ENCODE assay signal across 12 cellular contexts in genomic region chr12:26749781-26750180, GRCh38.
DNase-seq lines count a peak whose midpoint lies in the region; ATAC-seq and TF ChIP-seq lines count a peak whose summit lies in the region.
"Had no signal": no experiment of that assay in that cellular context is flagged by ENCODE, and none has a peak within 500 bp of the region (broad histone marks: within the 10 kb centered on the region; RNA-seq: fewer than 3 reads in every experiment).

No MANE protein-coding gene starts in this region.

- H3K4me3 ChIP-seq in mesenchymal stem cell (ENCODE audit: insufficient read depth in 1 of 2, low read depth in 1 of 2, low read length in 2 of 2), result no peak overlapping the region
- H3K4me3 ChIP-seq in OCI-LY7 (ENCODE audit: low read depth, low read length, poor library complexity, severe bottlenecking), result no peak overlapping the region

- H3K4me1 ChIP-seq in mesenchymal stem cell (ENCODE audit: control insufficient read depth, insufficient read depth, low read depth, low read length) (peaks cover 5% of the 10 kb centered on the region), OCI-LY7 (ENCODE audit: insufficient read depth, low read length, poor library complexity, severe bottlenecking) (no peaks in the 10 kb centered on the region)

- H2BK15ac ChIP-seq in mesenchymal stem cell (ENCODE audit: low read depth, poor library complexity, severe bottlenecking), result no peak overlapping the region

- peaks cover 71% of the 10 kb centered on the region for H3K4me1 Mint-ChIP-seq in activated CD4-positive, alpha-beta T cell treated with anti-CD3 and anti-CD28 coated beads for 36 hours
- H3K4me1 Mint-ChIP-seq in HFFc6 (ENCODE audit: low read depth), result peaks cover 64% of the 10 kb centered on the region

- no peak overlapping the region for H4K91ac ChIP-seq in mesenchymal stem cell (ENCODE audit: low read length)

- CTCF ChIA-PET in activated CD4-positive, alpha-beta T cell treated with anti-CD3 and anti-CD28 coated beads for 36 hours (lab: Charles Lee), result interaction anchor here (1.0 kb wide), 2 partner anchors 40 to 273 kb away, joined by 3 to 5 read pairs; partner anchors contain the start of gene MED21
- CTCF ChIA-PET in OCI-LY7 (lab: Charles Lee; ENCODE audit: unreplicated experiment), result no interaction called here

- TF ChIP-seq CTCF in OCI-LY7 (conservative IDR thresholded peaks at IDR 0.05; ENCODE audit: low read length) (no peak), HFFc6 (IDR thresholded peaks at IDR 0.05) (no peak)

- peak overlapping the region in 1 of 2 experiments; percentile 26 for H3K18ac ChIP-seq in mesenchymal stem cell (ENCODE audit: low read depth in 1 of 2, low read length in 2 of 2)

- H3K4ac ChIP-seq in mesenchymal stem cell (ENCODE audit: low read depth in 1 of 2, low read length in 2 of 2), result no peak overlapping the region

- DNase-seq in activated CD4-positive, alpha-beta T cell treated with anti-CD3 and anti-CD28 coated beads for 36 hours, result no peak
- no peak for DNase-seq in activated CD4-positive, alpha-beta T cell treated with anti-CD3 and anti-CD28 coated beads, Interleukin-2, amount 50 U/mL, for 1 hour
- DNase-seq in mesenchymal stem cell, result no peak
- DNase-seq in NCI-H1436 treated with DMSO at 0.1 percent for 48 hours (lab: John Stamatoyannopoulos, UW), result no peak
- no peak for DNase-seq in OCI-LY7 (ENCODE audit: low spot score)
- no peak for DNase-seq in HFFc6
- DNase-seq: activated CD4-positive, alpha-beta T cell treated with anti-CD3 and anti-CD28 coated beads for 4 hours; cortex of kidney; GOT3; NCI-H524 had no signal

- H3K27ac ChIP-seq in mesenchymal stem cell (ENCODE audit: low read length, poor library complexity, severe bottlenecking), result peak overlapping the region; percentile 17
- H3K27ac ChIP-seq in OCI-LY7 (ENCODE audit: low read depth, low read length, poor library complexity, severe bottlenecking), result no peak overlapping the region

- no peak overlapping the region for H2BK5ac ChIP-seq in mesenchymal stem cell (ENCODE audit: low read depth, low read length, poor library complexity, severe bottlenecking)

- intact Hi-C loops in activated CD4-positive, alpha-beta T cell treated with anti-CD3 and anti-CD28 coated beads for 36 hours (cut with DNase I, micrococcal nuclease), result loop anchor here (1.0 to 10.0 kb wide), 10 partner anchors 43 to 1695 kb away; partner anchors contain the start of genes ITPR2 (in 2 of the 2), STK38L (in 1 of the 2) and TM7SF3 (in 1 of the 2)
- intact Hi-C loops in OCI-LY7 (cut with micrococcal nuclease; ENCODE audit: unreplicated experiment), result no loop called here

- H3K9me2 ChIP-seq in OCI-LY7 (ENCODE audit: insufficient read depth, low read length), result no peaks in the 10 kb centered on the region

- H3K9me3 Mint-ChIP-seq in activated CD4-positive, alpha-beta T cell treated with anti-CD3 and anti-CD28 coated beads for 36 hours (ENCODE audit: low read depth), result peaks cover 3% of the 10 kb centered on the region
- no peaks in the 10 kb centered on the region for H3K9me3 Mint-ChIP-seq in HFFc6

- H3K36me3 Mint-ChIP-seq in activated CD4-positive, alpha-beta T cell treated with anti-CD3 and anti-CD28 coated beads for 36 hours (ENCODE audit: low read depth), result peaks cover 22% of the 10 kb centered on the region
- peaks cover 4% of the 10 kb centered on the region; the same call in 1 of the 2 replicates for H3K36me3 Mint-ChIP-seq in HFFc6 (ENCODE audit: low read depth)

- no peak overlapping the region for H2BK12ac ChIP-seq in mesenchymal stem cell (ENCODE audit: low read length in 2 of 2)

- peak overlapping the region; percentile 24 for H3K9ac ChIP-seq in mesenchymal stem cell (ENCODE audit: low read length)

- no peak overlapping the region for H3K4me3 Mint-ChIP-seq in activated CD4-positive, alpha-beta T cell treated with anti-CD3 and anti-CD28 coated beads for 36 hours
- no peak overlapping the region for H3K4me3 Mint-ChIP-seq in HFFc6

- no peaks in the 10 kb centered on the region for H3K27me3 ChIP-seq in mesenchymal stem cell (ENCODE audit: control insufficient read depth in 1 of 2, insufficient read depth in 1 of 2, low read length in 2 of 2)

- peak; percentile 33 for ATAC-seq in activated CD4-positive, alpha-beta T cell treated with anti-CD3 and anti-CD28 coated beads for 36 hours
- ATAC-seq in GM21825 (IDR thresholded peaks at IDR 0.05; ENCODE audit: unreplicated experiment) (peak; percentile 80), HG03469 (IDR thresholded peaks at IDR 0.05; ENCODE audit: unreplicated experiment) (peak; percentile 69)

- H3K23ac ChIP-seq in mesenchymal stem cell (ENCODE audit: low read length in 2 of 2), result no peak overlapping the region

- no peaks in the 10 kb centered on the region for H3K27me3 Mint-ChIP-seq in activated CD4-positive, alpha-beta T cell treated with anti-CD3 and anti-CD28 coated beads for 36 hours
- H3K27me3 Mint-ChIP-seq in HFFc6 (ENCODE audit: insufficient read depth), result no peaks in the 10 kb centered on the region

- no peak overlapping the region for H4K8ac ChIP-seq in mesenchymal stem cell (ENCODE audit: low read length)

- POLR2A ChIA-PET in activated CD4-positive, alpha-beta T cell treated with anti-CD3 and anti-CD28 coated beads for 36 hours (lab: Charles Lee), result interaction anchor here (1.3 kb wide), 1 partner anchor 83 kb away, joined by 11 read pairs; the partner anchor contains the start of gene ITPR2
- POLR2A ChIA-PET in OCI-LY7 (lab: Charles Lee), result no interaction called here

- no TSS peak for BruUV-seq in OCI-LY7 (replicated peaks; lab: Mats Ljungman, UMichigan)

- H2AK5ac ChIP-seq in mesenchymal stem cell (ENCODE audit: low read length, severe bottlenecking), result no peak overlapping the region

- peaks cover 21% of the 10 kb centered on the region for H3K79me1 ChIP-seq in mesenchymal stem cell (replicated peaks; ENCODE audit: low read length, poor library complexity, severe bottlenecking)

- peak overlapping the region; percentile 83 for H3K27ac Mint-ChIP-seq in activated CD4-positive, alpha-beta T cell treated with anti-CD3 and anti-CD28 coated beads for 36 hours
- no peak overlapping the region for H3K27ac Mint-ChIP-seq in HFFc6

- no peak overlapping the region for H3K4me2 ChIP-seq in mesenchymal stem cell (ENCODE audit: low read length, poor library complexity, severe bottlenecking)
- H3K4me2 ChIP-seq in OCI-LY7 (ENCODE audit: low read length), result no peak overlapping the region

- no peaks in the 10 kb centered on the region for H4K20me1 ChIP-seq in OCI-LY7 (ENCODE audit: insufficient read depth, low read length)

- no peak overlapping the region for H3K14ac ChIP-seq in mesenchymal stem cell (ENCODE audit: low read length in 2 of 2)

- H3K36me3 ChIP-seq in mesenchymal stem cell (ENCODE audit: control insufficient read depth in 1 of 2, insufficient read depth in 2 of 2, low read depth in 1 of 2, low read length in 2 of 2) (no peaks in the 10 kb centered on the region), OCI-LY7 (ENCODE audit: insufficient read depth, low read length) (no peaks in the 10 kb centered on the region)

- no peak overlapping the region for H2BK120ac ChIP-seq in mesenchymal stem cell (ENCODE audit: low read depth, low read length)

- H3K9me3 ChIP-seq in mesenchymal stem cell (ENCODE audit: control insufficient read depth, low read length), result no peaks in the 10 kb centered on the region
- peaks cover 3% of the 10 kb centered on the region; the same call in 1 of the 2 replicates for H3K9me3 ChIP-seq in OCI-LY7 (ENCODE audit: low read length)

- H2AFZ ChIP-seq in mesenchymal stem cell (ENCODE audit: low read depth, low read length), result no peak overlapping the region
- H2AFZ ChIP-seq in OCI-LY7 (ENCODE audit: low read length), result no peak overlapping the region

- no peaks in the 10 kb centered on the region for H3K79me2 ChIP-seq in OCI-LY7 (ENCODE audit: insufficient read depth, low read depth, low read length)
